38 cellular contexts compared by ENCODE assay signal in the genomic region with DNA sequence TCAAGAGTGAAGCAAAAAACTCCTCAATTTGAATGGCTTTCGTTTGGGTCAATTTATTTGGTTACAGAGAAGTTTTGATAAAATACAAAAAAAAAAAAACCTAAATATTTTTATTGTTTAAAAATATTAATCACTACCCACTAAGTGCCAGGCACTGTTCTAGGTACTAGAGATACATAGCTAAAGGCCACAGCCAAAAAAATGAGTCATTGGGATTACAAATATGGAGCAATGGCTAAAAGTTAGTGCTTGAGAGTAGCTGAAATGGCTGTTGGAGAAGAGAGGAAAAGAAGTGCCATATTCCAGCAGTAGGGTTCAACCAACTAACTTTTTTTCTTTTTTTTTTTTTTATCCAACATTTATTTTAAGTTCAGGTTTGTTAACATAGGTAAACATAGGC.
"Had no signal": no experiment of that assay in that cellular context is flagged by ENCODE, and none has a peak within 500 bp of the region (broad histone marks: within the 10 kb centered on the region; RNA-seq: fewer than 3 reads in every experiment).

No MANE protein-coding gene starts in this region.

- H3K27ac ChIP-seq: neutrophil, ovary, psoas muscle, sigmoid colon, upper lobe of left lung, WERI-Rb-1 had no signal

- H3K9me3 Mint-ChIP-seq: activated T-helper 17 cell treated with anti-CD3 and anti-CD28 coated beads, Interleukin-2, amount 50 U/mL, for 72 hours; central memory CD8-positive, alpha-beta T cell; stimulated activated memory B cell treated with anti-CD40 and anti-IgM and Interleukin-4, amounts not matched to agents 10 μg/mL and 1 μg/mL and 100 μg/mL, for 72 hours; stimulated activated naive CD8-positive, alpha-beta T cell treated with anti-CD3 and anti-CD28 coated beads, Interleukin-15, amount 100 ng/mL, for 72 hours had no signal

- H3K9me3 ChIP-seq: neutrophil, ovary, psoas muscle, sigmoid colon, upper lobe of left lung had no signal

- FAIRE-seq: colon, endometrium, keratinocyte, TTC549 had no signal

- DNase-seq: activated CD4-positive, alpha-beta memory T cell treated with anti-CD3 and anti-CD28 coated beads, Interleukin-2, amount 10 ng/mL, durations not matched to agents 7 days and 5 days; activated CD4-positive, alpha-beta T cell treated with anti-CD3 and anti-CD28 coated beads, Interleukin-2, amount 10 ng/mL, durations not matched to agents 7 days and 5 days; activated CD8-positive, alpha-beta memory T cell treated with anti-CD3 and anti-CD28 coated beads, Interleukin-2, amount 50 U/mL, for 48 hours; activated gamma-delta T cell treated with Interleukin-2 at 50 U/mL for 16 hours; activated naive CD4-positive, alpha-beta T cell treated with anti-CD3 and anti-CD28 coated beads, Interleukin-2, amount 50 U/mL, for 16 hours; activated T-cell treated with anti-CD3 and anti-CD28 coated beads, Interleukin-2, amount 50 U/mL, for 4 hours; amygdala; dermis blood vessel endothelial cell; effector CD4-positive, alpha-beta T cell; erythroblast; foreskin fibroblast; head of caudate nucleus; hippocampal formation; left cardiac atrium; left ventricle myocardium superior; nephron progenitor cell; ovary; psoas muscle; sigmoid colon; stimulated activated CD4-positive, alpha-beta T cell treated with anti-CD3 and anti-CD28 coated beads, Interleukin-1b, Interleukin-23, amount 100 ng/mL, for 48 hours; stimulated activated CD4-positive, alpha-beta T cell treated with anti-CD3 and anti-CD28 coated beads, Interleukin-4, amount 100 ng/mL, for 4 hours; stimulated activated CD8-positive, alpha-beta memory T cell treated with anti-CD3 and anti-CD28 coated beads, Interleukin-4, amount 100 ng/mL, for 48 hours; stimulated activated naive CD8-positive, alpha-beta T cell treated with anti-CD3 and anti-CD28 coated beads, Interleukin-15, amount 100 ng/mL, for 72 hours; substantia nigra; T-helper 9 cell; upper lobe of left lung; WERI-Rb-1 had no signal

- H3K4me1 Mint-ChIP-seq: activated CD4-positive, alpha-beta T cell treated with anti-CD3 and anti-CD28 coated beads, Interleukin-2, amount 10 ng/mL, durations not matched to agents 7 days and 5 days; nephron progenitor cell; stimulated activated memory B cell treated with anti-CD40 and anti-IgM and Interleukin-4, amounts not matched to agents 10 μg/mL and 1 μg/mL and 100 μg/mL, for 72 hours had no signal

- H3K27me3 ChIP-seq: neutrophil, ovary, sigmoid colon, upper lobe of left lung had no signal

- H3K4me1 ChIP-seq: psoas muscle had no signal

- H3K4me3 ChIP-seq: ovary, psoas muscle, sigmoid colon, smooth muscle cell, upper lobe of left lung had no signal

- H3K4me3 Mint-ChIP-seq: activated CD4-positive, alpha-beta memory T cell treated with anti-CD3 and anti-CD28 coated beads, Interleukin-2, amount 10 ng/mL, durations not matched to agents 7 days and 5 days; activated CD4-positive, alpha-beta T cell treated with anti-CD3 and anti-CD28 coated beads, Interleukin-2, amount 10 ng/mL, durations not matched to agents 7 days and 5 days; activated T-cell treated with anti-CD3 and anti-CD28 coated beads, Interleukin-2, amount 50 U/mL, for 4 hours; activated T-helper 17 cell treated with anti-CD3 and anti-CD28 coated beads, Interleukin-2, amount 50 U/mL, for 72 hours; central memory CD8-positive, alpha-beta T cell; nephron progenitor cell; stimulated activated memory B cell treated with anti-CD40 and anti-IgM and Interleukin-4, amounts not matched to agents 10 μg/mL and 1 μg/mL and 100 μg/mL, for 72 hours; stimulated activated naive CD8-positive, alpha-beta T cell treated with anti-CD3 and anti-CD28 coated beads, Interleukin-15, amount 100 ng/mL, for 72 hours; T-helper 1 cell treated with Interleukin-12 subunit alpha and Interleukin-12 subunit beta and Interleukin-4 antibody, amounts not matched to agents 30 μg/mL and 1 μg/mL, for 36 hours had no signal

- H3K27me3 Mint-ChIP-seq: activated CD4-positive, alpha-beta memory T cell treated with anti-CD3 and anti-CD28 coated beads, Interleukin-2, amount 10 ng/mL, durations not matched to agents 7 days and 5 days; activated CD4-positive, alpha-beta T cell treated with anti-CD3 and anti-CD28 coated beads, Interleukin-2, amount 10 ng/mL, durations not matched to agents 7 days and 5 days; activated T-helper 17 cell treated with anti-CD3 and anti-CD28 coated beads, Interleukin-2, amount 50 U/mL, for 72 hours; central memory CD8-positive, alpha-beta T cell; stimulated activated memory B cell treated with anti-CD40 and anti-IgM and Interleukin-4, amounts not matched to agents 10 μg/mL and 1 μg/mL and 100 μg/mL, for 72 hours; stimulated activated naive CD8-positive, alpha-beta T cell treated with anti-CD3 and anti-CD28 coated beads, Interleukin-15, amount 100 ng/mL, for 72 hours had no signal

- ATAC-seq: activated CD4-positive, CD25-positive, alpha-beta regulatory T cell treated with anti-CD3 and anti-CD28 coated beads, Interleukin-2, amount 50 U/mL, for 24 hours; activated T-cell treated with anti-CD3 and anti-CD28 coated beads, Interleukin-2, amount 50 U/mL, for 4 hours; activated T-helper 17 cell treated with anti-CD3 and anti-CD28 coated beads, Interleukin-2, amount 50 U/mL, for 72 hours; left cardiac atrium; left ventricle myocardium superior; psoas muscle; stimulated activated memory B cell treated with anti-CD40 and anti-IgM and Interleukin-4, amounts not matched to agents 10 μg/mL and 1 μg/mL and 100 μg/mL, for 72 hours; stimulated activated naive CD8-positive, alpha-beta T cell treated with anti-CD3 and anti-CD28 coated beads, Interleukin-15, amount 100 ng/mL, for 72 hours had no signal

- H3K36me3 Mint-ChIP-seq: stimulated activated memory B cell treated with anti-CD40 and anti-IgM and Interleukin-4, amounts not matched to agents 10 μg/mL and 1 μg/mL and 100 μg/mL, for 72 hours had no signal

- H3K27ac Mint-ChIP-seq: activated CD4-positive, alpha-beta memory T cell treated with anti-CD3 and anti-CD28 coated beads, Interleukin-2, amount 10 ng/mL, durations not matched to agents 7 days and 5 days; activated CD4-positive, alpha-beta T cell treated with anti-CD3 and anti-CD28 coated beads, Interleukin-2, amount 10 ng/mL, durations not matched to agents 7 days and 5 days; activated T-helper 17 cell treated with anti-CD3 and anti-CD28 coated beads, Interleukin-2, amount 50 U/mL, for 72 hours; nephron progenitor cell; stimulated activated memory B cell treated with anti-CD40 and anti-IgM and Interleukin-4, amounts not matched to agents 10 μg/mL and 1 μg/mL and 100 μg/mL, for 72 hours; stimulated activated naive CD8-positive, alpha-beta T cell treated with anti-CD3 and anti-CD28 coated beads, Interleukin-15, amount 100 ng/mL, for 72 hours; T-helper 1 cell treated with Interleukin-12 subunit alpha and Interleukin-12 subunit beta and Interleukin-4 antibody, amounts not matched to agents 30 μg/mL and 1 μg/mL, for 36 hours had no signal

- H3K36me3 ChIP-seq: neutrophil, ovary, sigmoid colon, upper lobe of left lung, WERI-Rb-1 had no signal

- H3K4me2 ChIP-seq: smooth muscle cell had no signal
